In genomic region chr19:58277748-58278147, GRCh38 we compare ENCODE assay signal across 8 cellular contexts. TPM values are rescaled to one million over a fixed set of nuclear protein-coding genes. Genes with fewer than 3 reads are reported as not detected.
DNase-seq lines count a peak whose midpoint lies in the region; ATAC-seq lines count a peak whose summit lies in the region.

No MANE protein-coding gene starts in this region.

- H3K9me3 ChIP-seq in BLaER1 (peaks cover 70% of the 10 kb centered on the region), MG63 (peaks cover 42% of the 10 kb centered on the region), ectodermal cell (ENCODE audit: control insufficient read depth, low read length) (no peaks in the 10 kb centered on the region)

- H3K27ac Mint-ChIP-seq in natural killer cell treated with Interleukin-12 subunit alpha and Interleukin-12 subunit beta and Interleukin-15 and Interleukin-18, amount 100 ng/mL, for 72 hours = peak overlapping the region; percentile 96

- H3K4me3 ChIP-seq in BLaER1 = peak overlapping the region; percentile 96
- H3K4me3 ChIP-seq in MG63 = peak overlapping the region; percentile 78
- H3K4me3 ChIP-seq in ectodermal cell (ENCODE audit: insufficient read depth, low read depth, low read length) = peak overlapping the region; percentile 94

- peak overlapping the region; percentile 97 for H3K9ac ChIP-seq in BLaER1

- H3K4me1 ChIP-seq in BLaER1 (peaks cover 28% of the 10 kb centered on the region), ectodermal cell (ENCODE audit: control insufficient read depth, insufficient read depth, low read length) (peaks cover 8% of the 10 kb centered on the region)

- H3K36me3 ChIP-seq in BLaER1 (peaks cover 75% of the 10 kb centered on the region), MG63 (peaks cover 26% of the 10 kb centered on the region), ectodermal cell (ENCODE audit: control insufficient read depth, insufficient read depth, low read length) (peaks cover 12% of the 10 kb centered on the region)

- 85 to 88% methylated on average over 13 of the region's 13 CpGs for WGBS in ectodermal cell, 2 experiments

- H3K27ac ChIP-seq in BLaER1 (peak overlapping the region; percentile 89), ectodermal cell (ENCODE audit: insufficient read depth, low read depth, low read length, poor library complexity, severe bottlenecking) (no peak overlapping the region)

- H3K9me3 Mint-ChIP-seq in natural killer cell treated with Interleukin-12 subunit alpha and Interleukin-12 subunit beta and Interleukin-15 and Interleukin-18, amount 100 ng/mL, for 72 hours = no peaks in the 10 kb centered on the region

- H4K20me1 ChIP-seq in BLaER1 = no peaks in the 10 kb centered on the region; the same call in 1 of the 2 replicates

- peaks cover 25 to 39% of the 10 kb centered on the region in 2 donors for H3K4me1 Mint-ChIP-seq in natural killer cell treated with Interleukin-12 subunit alpha and Interleukin-12 subunit beta and Interleukin-15 and Interleukin-18, amount 100 ng/mL, for 72 hours (ENCODE audit: low read depth in 2 of 2)

- no peak for ATAC-seq in natural killer cell treated with Interleukin-12 subunit alpha and Interleukin-12 subunit beta and Interleukin-15 and Interleukin-18, amount 100 ng/mL, for 72 hours
- no peak for ATAC-seq in GM18498 (IDR thresholded peaks at IDR 0.05; ENCODE audit: unreplicated experiment)

- H3K27me3 ChIP-seq in BLaER1 = no peaks in the 10 kb centered on the region
- no peaks in the 10 kb centered on the region for H3K27me3 ChIP-seq in MG63
- H3K27me3 ChIP-seq in ectodermal cell (ENCODE audit: control insufficient read depth, insufficient read depth, low read length, poor library complexity, severe bottlenecking) = no peaks in the 10 kb centered on the region

- peaks cover 38% of the 10 kb centered on the region for H3K36me3 Mint-ChIP-seq in natural killer cell treated with Interleukin-12 subunit alpha and Interleukin-12 subunit beta and Interleukin-15 and Interleukin-18, amount 100 ng/mL, for 72 hours

- no peaks in the 10 kb centered on the region for H3K27me3 Mint-ChIP-seq in natural killer cell treated with Interleukin-12 subunit alpha and Interleukin-12 subunit beta and Interleukin-15 and Interleukin-18, amount 100 ng/mL, for 72 hours

- peak overlapping the region; percentile 95 for H3K4me3 Mint-ChIP-seq in natural killer cell treated with Interleukin-12 subunit alpha and Interleukin-12 subunit beta and Interleukin-15 and Interleukin-18, amount 100 ng/mL, for 72 hours

- no peak for DNase-seq in MG63
- no peak for DNase-seq in natural killer cell treated with Interleukin-12 subunit alpha and Interleukin-12 subunit beta and Interleukin-15 and Interleukin-18, amount 100 ng/mL, for 72 hours (ENCODE audit: low spot score)
- DNase-seq in cerebellar cortex (ENCODE audit: low spot score) = no peak
- DNase-seq in D341Med (ENCODE audit: low spot score) = no peak
- DNase-seq in stimulated activated CD4-positive, alpha-beta T cell treated with anti-CD3 and anti-CD28 coated beads, Interleukin-4, amount 100 ng/mL, for 4 hours = no peak

- H3K4me2 ChIP-seq in BLaER1 = peak overlapping the region; percentile 77

RNA-seq across cellular contexts. Expression of gene ZNF8, which starts 1.0 kb away (rescaled TPM):
- total RNA-seq in MG63 (2014; rRNA removed; shearing (Covaris generic); ENCODE audit: low replicate concordance) = 1.5 and 3.0 TPM in 2 replicates
- 12.3 TPM for polyA plus RNA-seq in ectodermal cell (2013, experiment 1 of 4)
- 12.6 TPM for polyA plus RNA-seq in ectodermal cell (2013, experiment 2 of 4)
- 7.8 TPM for polyA plus RNA-seq in ectodermal cell (2013, experiment 3 of 4)
- 8.8 TPM for polyA plus RNA-seq in ectodermal cell (2013, experiment 4 of 4)
- 1 to 10 TPM; 3.6 to 4.2 TPM for total RNA-seq in natural killer cell treated with Interleukin-12 subunit alpha and Interleukin-12 subunit beta and Interleukin-15 and Interleukin-18, amount 100 ng/mL, for 72 hours

RNA-seq across cellular contexts. Expression of gene ERVK3-1, which starts 27.4 kb away (rescaled TPM):
- total RNA-seq in MG63 (2014; rRNA removed; shearing (Covaris generic); ENCODE audit: low replicate concordance) = 26.0 and 32.0 TPM in 2 replicates
- 47.3 TPM for polyA plus RNA-seq in ectodermal cell (2013, experiment 1 of 4)
- 53.6 TPM for polyA plus RNA-seq in ectodermal cell (2013, experiment 2 of 4)
- 41.2 TPM for polyA plus RNA-seq in ectodermal cell (2013, experiment 3 of 4)
- 46.8 TPM for polyA plus RNA-seq in ectodermal cell (2013, experiment 4 of 4)
- 10 to 100 TPM; 58.4 to 89.0 TPM for total RNA-seq in natural killer cell treated with Interleukin-12 subunit alpha and Interleukin-12 subunit beta and Interleukin-15 and Interleukin-18, amount 100 ng/mL, for 72 hours

RNA-seq across cellular contexts. Expression of gene ZNF544, which starts 49.0 kb away (rescaled TPM):
- 6.6 and 15.5 TPM in 2 replicates for total RNA-seq in MG63 (2014; rRNA removed; shearing (Covaris generic); ENCODE audit: low replicate concordance)
- polyA plus RNA-seq in ectodermal cell (2013, experiment 1 of 4) = 57.1 TPM
- polyA plus RNA-seq in ectodermal cell (2013, experiment 2 of 4) = 66.7 TPM
- 47.3 TPM for polyA plus RNA-seq in ectodermal cell (2013, experiment 3 of 4)
- 49.2 TPM for polyA plus RNA-seq in ectodermal cell (2013, experiment 4 of 4)
- total RNA-seq in natural killer cell treated with Interleukin-12 subunit alpha and Interleukin-12 subunit beta and Interleukin-15 and Interleukin-18, amount 100 ng/mL, for 72 hours = 10 to 100 TPM; 40.9 to 48.2 TPM

RNA-seq across cellular contexts. Expression of gene ZSCAN22, which starts 49.0 kb away (rescaled TPM):
- 0.12 and 2.5 TPM in 2 replicates for total RNA-seq in MG63 (2014; rRNA removed; shearing (Covaris generic); ENCODE audit: low replicate concordance)
- 3.5 TPM for polyA plus RNA-seq in ectodermal cell (2013, experiment 1 of 4)
- polyA plus RNA-seq in ectodermal cell (2013, experiment 2 of 4) = 3.5 TPM
- polyA plus RNA-seq in ectodermal cell (2013, experiment 3 of 4) = 2.3 TPM
- 2.6 TPM for polyA plus RNA-seq in ectodermal cell (2013, experiment 4 of 4)
- total RNA-seq in natural killer cell treated with Interleukin-12 subunit alpha and Interleukin-12 subunit beta and Interleukin-15 and Interleukin-18, amount 100 ng/mL, for 72 hours = 1 to 10 TPM; 5.9 to 6.1 TPM
